Comparison of ENCODE assay signal across 11 cellular contexts in genomic region chr3:27630892-27631291, GRCh38.
DNase-seq lines count a peak whose midpoint lies in the region; ATAC-seq and TF ChIP-seq lines count a peak whose summit lies in the region.
"Had no signal": no experiment of that assay in that cellular context is flagged by ENCODE, and none has a peak within 500 bp of the region (broad histone marks: within the 10 kb centered on the region; RNA-seq: fewer than 3 reads in every experiment).

No MANE protein-coding gene starts in this region.

- no peak overlapping the region for H3K27ac ChIP-seq in A673 (ENCODE audit: low read depth, low read length, poor library complexity, severe bottlenecking)
- H3K27ac ChIP-seq: Peyer's patch, skin epidermis had no signal

- no peaks in the 10 kb centered on the region for H3K36me3 ChIP-seq in A673 (ENCODE audit: insufficient read depth, low read length, poor library complexity, severe bottlenecking)
- H3K36me3 ChIP-seq: Peyer's patch had no signal

- no peak overlapping the region for H3K4me3 ChIP-seq in A673 (ENCODE audit: low read depth, low read length, poor library complexity, severe bottlenecking)
- H3K4me3 ChIP-seq: Peyer's patch, skin epidermis had no signal

- CTCF ChIA-PET in activated CD4-positive, alpha-beta T cell treated with anti-CD3 and anti-CD28 coated beads for 36 hours (lab: Charles Lee) = interaction anchor here (0.5 to 1.5 kb wide), 5 partner anchors 10 to 82 kb away, joined by 3 to 4 read pairs (median 3); no protein-coding TSS in a partner anchor
- CTCF ChIA-PET in activated CD4-positive, alpha-beta T cell treated with anti-CD3 and anti-CD28 coated beads, Interleukin-2, amount 10 ng/mL, durations not matched to agents 7 days and 5 days (lab: Charles Lee) = interaction anchor here (0.5 kb wide), 1 partner anchor 1062 kb away, joined by 4 read pairs; no protein-coding TSS in a partner anchor
- CTCF ChIA-PET in A673 (lab: Charles Lee) = no interaction called here

- H3K27me3 ChIP-seq in A673 (replicated peaks; ENCODE audit: insufficient read depth, low read depth, low read length, poor library complexity) = no peaks in the 10 kb centered on the region
- H3K27me3 ChIP-seq: Peyer's patch had no signal

- no peaks in the 10 kb centered on the region for H3K9me3 Mint-ChIP-seq in activated CD4-positive, alpha-beta T cell treated with anti-CD3 and anti-CD28 coated beads for 36 hours (ENCODE audit: low read depth)
- peaks cover 1% of the 10 kb centered on the region for H3K9me3 Mint-ChIP-seq in activated CD4-positive, alpha-beta T cell treated with anti-CD3 and anti-CD28 coated beads, Interleukin-2, amount 10 ng/mL, durations not matched to agents 7 days and 5 days
- H3K9me3 Mint-ChIP-seq in activated T-helper 17 cell treated with anti-CD3 and anti-CD28 coated beads, Interleukin-2, amount 50 U/mL, for 72 hours = no peaks in the 10 kb centered on the region
- H3K9me3 Mint-ChIP-seq in natural killer cell treated with Interleukin-12 subunit alpha and Interleukin-12 subunit beta and Interleukin-15 and Interleukin-18, amount 100 ng/mL, for 72 hours = no peaks in the 10 kb centered on the region
- H3K9me3 Mint-ChIP-seq: activated naive CD4-positive, alpha-beta T cell treated with anti-CD3 and anti-CD28 coated beads, Interleukin-2, amount 10 ng/mL, durations not matched to agents 7 days and 5 days had no signal

- no peak overlapping the region for H3K4me3 Mint-ChIP-seq in activated CD4-positive, alpha-beta T cell treated with anti-CD3 and anti-CD28 coated beads for 36 hours
- no peak overlapping the region for H3K4me3 Mint-ChIP-seq in activated CD4-positive, alpha-beta T cell treated with anti-CD3 and anti-CD28 coated beads, Interleukin-2, amount 10 ng/mL, durations not matched to agents 7 days and 5 days
- peak overlapping the region; percentile 69 for H3K4me3 Mint-ChIP-seq in activated T-helper 17 cell treated with anti-CD3 and anti-CD28 coated beads, Interleukin-2, amount 50 U/mL, for 72 hours
- peak overlapping the region; percentile 66 for H3K4me3 Mint-ChIP-seq in natural killer cell treated with Interleukin-12 subunit alpha and Interleukin-12 subunit beta and Interleukin-15 and Interleukin-18, amount 100 ng/mL, for 72 hours
- H3K4me3 Mint-ChIP-seq: activated naive CD4-positive, alpha-beta T cell treated with anti-CD3 and anti-CD28 coated beads, Interleukin-2, amount 10 ng/mL, durations not matched to agents 7 days and 5 days had no signal

- no peak overlapping the region for H3K27ac Mint-ChIP-seq in activated CD4-positive, alpha-beta T cell treated with anti-CD3 and anti-CD28 coated beads for 36 hours
- no peak overlapping the region for H3K27ac Mint-ChIP-seq in activated CD4-positive, alpha-beta T cell treated with anti-CD3 and anti-CD28 coated beads, Interleukin-2, amount 10 ng/mL, durations not matched to agents 7 days and 5 days
- H3K27ac Mint-ChIP-seq in activated T-helper 17 cell treated with anti-CD3 and anti-CD28 coated beads, Interleukin-2, amount 50 U/mL, for 72 hours = peak overlapping the region; percentile 90
- H3K27ac Mint-ChIP-seq in natural killer cell treated with Interleukin-12 subunit alpha and Interleukin-12 subunit beta and Interleukin-15 and Interleukin-18, amount 100 ng/mL, for 72 hours = peak overlapping the region; percentile 81 to 84
- H3K27ac Mint-ChIP-seq: activated naive CD4-positive, alpha-beta T cell treated with anti-CD3 and anti-CD28 coated beads, Interleukin-2, amount 10 ng/mL, durations not matched to agents 7 days and 5 days had no signal

- no peak for DNase-seq in activated CD4-positive, alpha-beta T cell treated with anti-CD3 and anti-CD28 coated beads for 36 hours
- no peak for DNase-seq in activated CD4-positive, alpha-beta T cell treated with anti-CD3 and anti-CD28 coated beads, Interleukin-2, amount 10 ng/mL, durations not matched to agents 7 days and 5 days
- DNase-seq in natural killer cell treated with Interleukin-12 subunit alpha and Interleukin-12 subunit beta and Interleukin-15 and Interleukin-18, amount 100 ng/mL, for 72 hours (ENCODE audit: low spot score) = no peak
- DNase-seq in A673 (ENCODE audit: low spot score) (no peak), dermis blood vessel endothelial cell (no peak)
- DNase-seq: activated naive CD4-positive, alpha-beta T cell treated with anti-CD3 and anti-CD28 coated beads, Interleukin-2, amount 10 ng/mL, durations not matched to agents 7 days and 5 days; Peyer's patch had no signal

- intact Hi-C loops in activated CD4-positive, alpha-beta T cell treated with anti-CD3 and anti-CD28 coated beads for 36 hours (cut with DNase I, micrococcal nuclease) = loop anchor here (1.0 to 5.0 kb wide), 5 partner anchors 34 to 716 kb away; partner anchors contain the start of genes AZI2 (in 1 of the 2) and ZCWPW2 (in 1 of the 2)
- intact Hi-C loops in A673 (cut with micrococcal nuclease; ENCODE audit: unreplicated experiment) = no loop called here

- ATAC-seq in activated CD4-positive, alpha-beta T cell treated with anti-CD3 and anti-CD28 coated beads for 36 hours = peak; percentile 64
- ATAC-seq in HG02870 (IDR thresholded peaks at IDR 0.05; ENCODE audit: unreplicated experiment) (peak; percentile 49), HG03025 (IDR thresholded peaks at IDR 0.05; ENCODE audit: low FRiP score, unreplicated experiment) (no peak)
- peak; percentile 63 for ATAC-seq in activated T-helper 17 cell treated with anti-CD3 and anti-CD28 coated beads, Interleukin-2, amount 50 U/mL, for 72 hours (replicated peaks)
- ATAC-seq in natural killer cell treated with Interleukin-12 subunit alpha and Interleukin-12 subunit beta and Interleukin-15 and Interleukin-18, amount 100 ng/mL, for 72 hours = peak; percentile 54 to 63

- TF ChIP-seq CTCF in A673 (conservative IDR thresholded peaks at IDR 0.05; ENCODE audit: low read depth, low read length) = no peak

- H3K4me1 Mint-ChIP-seq in activated CD4-positive, alpha-beta T cell treated with anti-CD3 and anti-CD28 coated beads for 36 hours = peaks cover 30% of the 10 kb centered on the region
- H3K4me1 Mint-ChIP-seq in activated CD4-positive, alpha-beta T cell treated with anti-CD3 and anti-CD28 coated beads, Interleukin-2, amount 10 ng/mL, durations not matched to agents 7 days and 5 days = peaks cover 53% of the 10 kb centered on the region
- H3K4me1 Mint-ChIP-seq in activated T-helper 17 cell treated with anti-CD3 and anti-CD28 coated beads, Interleukin-2, amount 50 U/mL, for 72 hours = peaks cover 28% of the 10 kb centered on the region
- H3K4me1 Mint-ChIP-seq in natural killer cell treated with Interleukin-12 subunit alpha and Interleukin-12 subunit beta and Interleukin-15 and Interleukin-18, amount 100 ng/mL, for 72 hours (ENCODE audit: low read depth in 2 of 2) = peaks cover 34 to 58% of the 10 kb centered on the region in 2 donors

- BruUV-seq in A673 (replicated peaks; lab: Mats Ljungman, UMichigan) = no TSS peak

- peaks cover 7% of the 10 kb centered on the region for H3K4me1 ChIP-seq in A673 (ENCODE audit: insufficient read depth, low read length, poor library complexity, severe bottlenecking)

- H3K36me3 Mint-ChIP-seq in activated CD4-positive, alpha-beta T cell treated with anti-CD3 and anti-CD28 coated beads for 36 hours (ENCODE audit: low read depth) = no peaks in the 10 kb centered on the region
- peaks cover 1% of the 10 kb centered on the region for H3K36me3 Mint-ChIP-seq in activated CD4-positive, alpha-beta T cell treated with anti-CD3 and anti-CD28 coated beads, Interleukin-2, amount 10 ng/mL, durations not matched to agents 7 days and 5 days (ENCODE audit: low read depth)
- no peaks in the 10 kb centered on the region for H3K36me3 Mint-ChIP-seq in activated T-helper 17 cell treated with anti-CD3 and anti-CD28 coated beads, Interleukin-2, amount 50 U/mL, for 72 hours (ENCODE audit: low read depth)
- H3K36me3 Mint-ChIP-seq in natural killer cell treated with Interleukin-12 subunit alpha and Interleukin-12 subunit beta and Interleukin-15 and Interleukin-18, amount 100 ng/mL, for 72 hours = peaks cover 6% of the 10 kb centered on the region

- POLR2A ChIA-PET in activated CD4-positive, alpha-beta T cell treated with anti-CD3 and anti-CD28 coated beads for 36 hours (lab: Charles Lee) = interaction anchor here (1.0 kb wide), 1 partner anchor 146 kb away, joined by 3 read pairs; the partner anchor contains the start of gene SLC4A7
- POLR2A ChIA-PET in activated CD4-positive, alpha-beta T cell treated with anti-CD3 and anti-CD28 coated beads, Interleukin-2, amount 10 ng/mL, durations not matched to agents 7 days and 5 days (lab: Charles Lee) = no interaction called here
- POLR2A ChIA-PET in A673 (lab: Charles Lee; ENCODE audit: low non-redundant PET) = no interaction called here

- H3K9me3 ChIP-seq in A673 (ENCODE audit: low read depth, low read length, poor library complexity, severe bottlenecking) = no peaks in the 10 kb centered on the region
- H3K9me3 ChIP-seq: Peyer's patch had no signal

- no peaks in the 10 kb centered on the region for H3K27me3 Mint-ChIP-seq in activated CD4-positive, alpha-beta T cell treated with anti-CD3 and anti-CD28 coated beads for 36 hours
- H3K27me3 Mint-ChIP-seq in activated CD4-positive, alpha-beta T cell treated with anti-CD3 and anti-CD28 coated beads, Interleukin-2, amount 10 ng/mL, durations not matched to agents 7 days and 5 days = no peaks in the 10 kb centered on the region
- H3K27me3 Mint-ChIP-seq in activated T-helper 17 cell treated with anti-CD3 and anti-CD28 coated beads, Interleukin-2, amount 50 U/mL, for 72 hours = no peaks in the 10 kb centered on the region
- H3K27me3 Mint-ChIP-seq in natural killer cell treated with Interleukin-12 subunit alpha and Interleukin-12 subunit beta and Interleukin-15 and Interleukin-18, amount 100 ng/mL, for 72 hours = no peaks in the 10 kb centered on the region

Comparison
In these comparisons a context has a peak if more than half of its experiments do, and no peak if none do; other contexts are left out.
1. H3K27ac Mint-ChIP-seq: peak in activated T-helper 17 cell treated with anti-CD3 and anti-CD28 coated beads, Interleukin-2, amount 50 U/mL, for 72 hours (single experiment) and natural killer cell treated with Interleukin-12 subunit alpha and Interleukin-12 subunit beta and Interleukin-15 and Interleukin-18, amount 100 ng/mL, for 72 hours (2 of 2); none in activated CD4-positive, alpha-beta T cell treated with anti-CD3 and anti-CD28 coated beads for 36 hours (single experiment) and activated CD4-positive, alpha-beta T cell treated with anti-CD3 and anti-CD28 coated beads, Interleukin-2, amount 10 ng/mL, durations not matched to agents 7 days and 5 days (single experiment).
2. H3K4me3 Mint-ChIP-seq: peak in activated T-helper 17 cell treated with anti-CD3 and anti-CD28 coated beads, Interleukin-2, amount 50 U/mL, for 72 hours (single experiment) and natural killer cell treated with Interleukin-12 subunit alpha and Interleukin-12 subunit beta and Interleukin-15 and Interleukin-18, amount 100 ng/mL, for 72 hours (single experiment); none in activated CD4-positive, alpha-beta T cell treated with anti-CD3 and anti-CD28 coated beads for 36 hours (single experiment) and activated CD4-positive, alpha-beta T cell treated with anti-CD3 and anti-CD28 coated beads, Interleukin-2, amount 10 ng/mL, durations not matched to agents 7 days and 5 days (single experiment).